In the genomic region with DNA sequence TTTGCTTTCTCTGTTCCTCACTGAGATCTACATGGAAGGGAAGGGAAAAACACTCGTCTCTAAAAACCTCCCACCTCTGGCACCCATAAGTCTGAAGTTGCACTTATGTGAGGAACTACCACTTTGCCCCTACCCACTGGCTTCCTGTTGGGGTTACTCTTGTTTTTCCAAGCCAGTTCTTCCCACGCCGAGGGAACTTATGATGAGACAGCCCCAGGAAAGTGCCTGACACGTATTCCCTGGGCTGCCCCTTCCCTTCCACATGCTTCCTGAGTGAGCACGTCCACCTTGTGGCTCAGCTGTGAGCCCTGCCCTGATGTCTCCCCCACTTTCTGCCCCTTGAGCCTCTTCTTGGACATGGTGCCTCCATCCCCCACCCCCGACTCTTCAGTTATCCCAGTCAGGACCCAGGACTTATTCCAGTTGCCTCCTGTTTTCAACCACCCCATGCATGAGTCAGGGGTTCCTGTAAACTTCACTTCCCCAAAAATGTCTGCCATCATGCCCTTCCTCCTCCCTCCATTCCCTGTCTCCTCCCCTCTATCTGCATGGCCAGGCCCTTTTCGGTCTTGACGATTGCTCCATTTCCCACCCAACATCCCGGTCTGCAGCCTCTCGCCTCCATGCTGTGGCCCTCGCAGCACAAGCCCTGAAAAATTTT, we compare ENCODE assay signal across 1 cellular context.
TF ChIP-seq lines count a peak whose summit lies in the region.

No MANE protein-coding gene starts in this region.

TF ChIP-seq in K562, 482 proteins besides CTCF, POLR2A, EP300 and RAD21 (continued from another document and continues in another):
- TF ChIP-seq, protein P1, sequence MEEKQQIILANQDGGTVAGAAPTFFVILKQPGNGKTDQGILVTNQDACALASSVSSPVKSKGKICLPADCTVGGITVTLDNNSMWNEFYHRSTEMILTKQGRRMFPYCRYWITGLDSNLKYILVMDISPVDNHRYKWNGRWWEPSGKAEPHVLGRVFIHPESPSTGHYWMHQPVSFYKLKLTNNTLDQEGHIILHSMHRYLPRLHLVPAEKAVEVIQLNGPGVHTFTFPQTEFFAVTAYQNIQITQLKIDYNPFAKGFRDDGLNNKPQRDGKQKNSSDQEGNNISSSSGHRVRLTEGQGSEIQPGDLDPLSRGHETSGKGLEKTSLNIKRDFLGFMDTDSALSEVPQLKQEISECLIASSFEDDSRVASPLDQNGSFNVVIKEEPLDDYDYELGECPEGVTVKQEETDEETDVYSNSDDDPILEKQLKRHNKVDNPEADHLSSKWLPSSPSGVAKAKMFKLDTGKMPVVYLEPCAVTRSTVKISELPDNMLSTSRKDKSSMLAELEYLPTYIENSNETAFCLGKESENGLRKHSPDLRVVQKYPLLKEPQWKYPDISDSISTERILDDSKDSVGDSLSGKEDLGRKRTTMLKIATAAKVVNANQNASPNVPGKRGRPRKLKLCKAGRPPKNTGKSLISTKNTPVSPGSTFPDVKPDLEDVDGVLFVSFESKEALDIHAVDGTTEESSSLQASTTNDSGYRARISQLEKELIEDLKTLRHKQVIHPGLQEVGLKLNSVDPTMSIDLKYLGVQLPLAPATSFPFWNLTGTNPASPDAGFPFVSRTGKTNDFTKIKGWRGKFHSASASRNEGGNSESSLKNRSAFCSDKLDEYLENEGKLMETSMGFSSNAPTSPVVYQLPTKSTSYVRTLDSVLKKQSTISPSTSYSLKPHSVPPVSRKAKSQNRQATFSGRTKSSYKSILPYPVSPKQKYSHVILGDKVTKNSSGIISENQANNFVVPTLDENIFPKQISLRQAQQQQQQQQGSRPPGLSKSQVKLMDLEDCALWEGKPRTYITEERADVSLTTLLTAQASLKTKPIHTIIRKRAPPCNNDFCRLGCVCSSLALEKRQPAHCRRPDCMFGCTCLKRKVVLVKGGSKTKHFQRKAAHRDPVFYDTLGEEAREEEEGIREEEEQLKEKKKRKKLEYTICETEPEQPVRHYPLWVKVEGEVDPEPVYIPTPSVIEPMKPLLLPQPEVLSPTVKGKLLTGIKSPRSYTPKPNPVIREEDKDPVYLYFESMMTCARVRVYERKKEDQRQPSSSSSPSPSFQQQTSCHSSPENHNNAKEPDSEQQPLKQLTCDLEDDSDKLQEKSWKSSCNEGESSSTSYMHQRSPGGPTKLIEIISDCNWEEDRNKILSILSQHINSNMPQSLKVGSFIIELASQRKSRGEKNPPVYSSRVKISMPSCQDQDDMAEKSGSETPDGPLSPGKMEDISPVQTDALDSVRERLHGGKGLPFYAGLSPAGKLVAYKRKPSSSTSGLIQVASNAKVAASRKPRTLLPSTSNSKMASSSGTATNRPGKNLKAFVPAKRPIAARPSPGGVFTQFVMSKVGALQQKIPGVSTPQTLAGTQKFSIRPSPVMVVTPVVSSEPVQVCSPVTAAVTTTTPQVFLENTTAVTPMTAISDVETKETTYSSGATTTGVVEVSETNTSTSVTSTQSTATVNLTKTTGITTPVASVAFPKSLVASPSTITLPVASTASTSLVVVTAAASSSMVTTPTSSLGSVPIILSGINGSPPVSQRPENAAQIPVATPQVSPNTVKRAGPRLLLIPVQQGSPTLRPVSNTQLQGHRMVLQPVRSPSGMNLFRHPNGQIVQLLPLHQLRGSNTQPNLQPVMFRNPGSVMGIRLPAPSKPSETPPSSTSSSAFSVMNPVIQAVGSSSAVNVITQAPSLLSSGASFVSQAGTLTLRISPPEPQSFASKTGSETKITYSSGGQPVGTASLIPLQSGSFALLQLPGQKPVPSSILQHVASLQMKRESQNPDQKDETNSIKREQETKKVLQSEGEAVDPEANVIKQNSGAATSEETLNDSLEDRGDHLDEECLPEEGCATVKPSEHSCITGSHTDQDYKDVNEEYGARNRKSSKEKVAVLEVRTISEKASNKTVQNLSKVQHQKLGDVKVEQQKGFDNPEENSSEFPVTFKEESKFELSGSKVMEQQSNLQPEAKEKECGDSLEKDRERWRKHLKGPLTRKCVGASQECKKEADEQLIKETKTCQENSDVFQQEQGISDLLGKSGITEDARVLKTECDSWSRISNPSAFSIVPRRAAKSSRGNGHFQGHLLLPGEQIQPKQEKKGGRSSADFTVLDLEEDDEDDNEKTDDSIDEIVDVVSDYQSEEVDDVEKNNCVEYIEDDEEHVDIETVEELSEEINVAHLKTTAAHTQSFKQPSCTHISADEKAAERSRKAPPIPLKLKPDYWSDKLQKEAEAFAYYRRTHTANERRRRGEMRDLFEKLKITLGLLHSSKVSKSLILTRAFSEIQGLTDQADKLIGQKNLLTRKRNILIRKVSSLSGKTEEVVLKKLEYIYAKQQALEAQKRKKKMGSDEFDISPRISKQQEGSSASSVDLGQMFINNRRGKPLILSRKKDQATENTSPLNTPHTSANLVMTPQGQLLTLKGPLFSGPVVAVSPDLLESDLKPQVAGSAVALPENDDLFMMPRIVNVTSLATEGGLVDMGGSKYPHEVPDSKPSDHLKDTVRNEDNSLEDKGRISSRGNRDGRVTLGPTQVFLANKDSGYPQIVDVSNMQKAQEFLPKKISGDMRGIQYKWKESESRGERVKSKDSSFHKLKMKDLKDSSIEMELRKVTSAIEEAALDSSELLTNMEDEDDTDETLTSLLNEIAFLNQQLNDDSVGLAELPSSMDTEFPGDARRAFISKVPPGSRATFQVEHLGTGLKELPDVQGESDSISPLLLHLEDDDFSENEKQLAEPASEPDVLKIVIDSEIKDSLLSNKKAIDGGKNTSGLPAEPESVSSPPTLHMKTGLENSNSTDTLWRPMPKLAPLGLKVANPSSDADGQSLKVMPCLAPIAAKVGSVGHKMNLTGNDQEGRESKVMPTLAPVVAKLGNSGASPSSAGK (IDR thresholded peaks at IDR 0.05) = 0 out of 2 replicates have a peak, but pooled peaks have one; percentile 13
- TF ChIP-seq ZNF644 (tag; IDR thresholded peaks at IDR 0.05; ENCODE audit: low read depth) = peak; percentile 56; the same call in 1 of the 2 replicates
- TF ChIP-seq, protein P2, sequence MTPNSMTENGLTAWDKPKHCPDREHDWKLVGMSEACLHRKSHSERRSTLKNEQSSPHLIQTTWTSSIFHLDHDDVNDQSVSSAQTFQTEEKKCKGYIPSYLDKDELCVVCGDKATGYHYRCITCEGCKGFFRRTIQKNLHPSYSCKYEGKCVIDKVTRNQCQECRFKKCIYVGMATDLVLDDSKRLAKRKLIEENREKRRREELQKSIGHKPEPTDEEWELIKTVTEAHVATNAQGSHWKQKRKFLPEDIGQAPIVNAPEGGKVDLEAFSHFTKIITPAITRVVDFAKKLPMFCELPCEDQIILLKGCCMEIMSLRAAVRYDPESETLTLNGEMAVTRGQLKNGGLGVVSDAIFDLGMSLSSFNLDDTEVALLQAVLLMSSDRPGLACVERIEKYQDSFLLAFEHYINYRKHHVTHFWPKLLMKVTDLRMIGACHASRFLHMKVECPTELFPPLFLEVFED (CRISPR knock-in tag; conservative IDR thresholded peaks at IDR 0.05) = peak; percentile 94
- TF ChIP-seq BACH1 (tag; IDR thresholded peaks at IDR 0.05) = no peak
- no peak for TF ChIP-seq NELFE (IDR thresholded peaks at IDR 0.05; ENCODE audit: insufficient read depth, insufficient read length)
- no peak for TF ChIP-seq ZFP1 (CRISPR knock-in tag; IDR thresholded peaks at IDR 0.05)
- TF ChIP-seq, protein P3, sequence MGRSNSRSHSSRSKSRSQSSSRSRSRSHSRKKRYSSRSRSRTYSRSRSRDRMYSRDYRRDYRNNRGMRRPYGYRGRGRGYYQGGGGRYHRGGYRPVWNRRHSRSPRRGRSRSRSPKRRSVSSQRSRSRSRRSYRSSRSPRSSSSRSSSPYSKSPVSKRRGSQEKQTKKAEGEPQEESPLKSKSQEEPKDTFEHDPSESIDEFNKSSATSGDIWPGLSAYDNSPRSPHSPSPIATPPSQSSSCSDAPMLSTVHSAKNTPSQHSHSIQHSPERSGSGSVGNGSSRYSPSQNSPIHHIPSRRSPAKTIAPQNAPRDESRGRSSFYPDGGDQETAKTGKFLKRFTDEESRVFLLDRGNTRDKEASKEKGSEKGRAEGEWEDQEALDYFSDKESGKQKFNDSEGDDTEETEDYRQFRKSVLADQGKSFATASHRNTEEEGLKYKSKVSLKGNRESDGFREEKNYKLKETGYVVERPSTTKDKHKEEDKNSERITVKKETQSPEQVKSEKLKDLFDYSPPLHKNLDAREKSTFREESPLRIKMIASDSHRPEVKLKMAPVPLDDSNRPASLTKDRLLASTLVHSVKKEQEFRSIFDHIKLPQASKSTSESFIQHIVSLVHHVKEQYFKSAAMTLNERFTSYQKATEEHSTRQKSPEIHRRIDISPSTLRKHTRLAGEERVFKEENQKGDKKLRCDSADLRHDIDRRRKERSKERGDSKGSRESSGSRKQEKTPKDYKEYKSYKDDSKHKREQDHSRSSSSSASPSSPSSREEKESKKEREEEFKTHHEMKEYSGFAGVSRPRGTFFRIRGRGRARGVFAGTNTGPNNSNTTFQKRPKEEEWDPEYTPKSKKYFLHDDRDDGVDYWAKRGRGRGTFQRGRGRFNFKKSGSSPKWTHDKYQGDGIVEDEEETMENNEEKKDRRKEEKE (IDR thresholded peaks at IDR 0.05; ENCODE audit: borderline replicate concordance in 1 of 2, control insufficient read depth in 1 of 2, low read depth in 2 of 2, low read length in 1 of 2) = peak in 1 of 2 experiments; percentile 71; a peak in 1 of 4 replicates
- peak; percentile 38; the same call in 1 of the 2 replicates for TF ChIP-seq SMAD4 (CRISPR knock-in tag; conservative IDR thresholded peaks at IDR 0.05)
- 0 out of 2 replicates have a peak, but pooled peaks have one; percentile 52 for TF ChIP-seq NFRKB (IDR thresholded peaks at IDR 0.05; ENCODE audit: low read depth)
- TF ChIP-seq XRCC5 (IDR thresholded peaks at IDR 0.05; ENCODE audit: low read depth, low read length) = no peak
- peak; percentile 90 for TF ChIP-seq PML (IDR thresholded peaks at IDR 0.05; ENCODE audit: low read length)
- TF ChIP-seq ZNF431 (CRISPR knock-in tag; IDR thresholded peaks at IDR 0.05) = no peak
- TF ChIP-seq ZNF408 (CRISPR knock-in tag; IDR thresholded peaks at IDR 0.05; ENCODE audit: low read depth) = no peak
- TF ChIP-seq POLR2AphosphoS5 (IDR thresholded peaks at IDR 0.05; ENCODE audit: control insufficient read depth, insufficient read depth, low read depth, low read length) = peak; percentile 66
- TF ChIP-seq SP1 (CRISPR knock-in tag; IDR thresholded peaks at IDR 0.05) = no peak
- no peak for TF ChIP-seq DMBX1 (CRISPR knock-in tag; IDR thresholded peaks at IDR 0.05; ENCODE audit: borderline replicate concordance)
- peak in 1 of 2 experiments; percentile 86; a peak in 2 of 4 replicates for TF ChIP-seq KDM4B (IDR thresholded peaks at IDR 0.05; ENCODE audit: borderline replicate concordance in 2 of 2, low read depth in 1 of 2)
- TF ChIP-seq, protein P4, sequence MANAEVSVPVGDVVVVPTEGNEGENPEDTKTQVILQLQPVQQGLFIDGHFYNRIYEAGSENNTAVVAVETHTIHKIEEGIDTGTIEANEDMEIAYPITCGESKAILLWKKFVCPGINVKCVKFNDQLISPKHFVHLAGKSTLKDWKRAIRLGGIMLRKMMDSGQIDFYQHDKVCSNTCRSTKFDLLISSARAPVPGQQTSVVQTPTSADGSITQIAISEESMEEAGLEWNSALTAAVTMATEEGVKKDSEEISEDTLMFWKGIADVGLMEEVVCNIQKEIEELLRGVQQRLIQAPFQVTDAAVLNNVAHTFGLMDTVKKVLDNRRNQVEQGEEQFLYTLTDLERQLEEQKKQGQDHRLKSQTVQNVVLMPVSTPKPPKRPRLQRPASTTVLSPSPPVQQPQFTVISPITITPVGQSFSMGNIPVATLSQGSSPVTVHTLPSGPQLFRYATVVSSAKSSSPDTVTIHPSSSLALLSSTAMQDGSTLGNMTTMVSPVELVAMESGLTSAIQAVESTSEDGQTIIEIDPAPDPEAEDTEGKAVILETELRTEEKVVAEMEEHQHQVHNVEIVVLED (CRISPR knock-in tag; IDR thresholded peaks at IDR 0.05) = no peak
- TF ChIP-seq POLR3G (IDR thresholded peaks at IDR 0.05; ENCODE audit: extremely low read depth, insufficient read length, insufficient replicate concordance) = no peak
- TF ChIP-seq, protein P5, sequence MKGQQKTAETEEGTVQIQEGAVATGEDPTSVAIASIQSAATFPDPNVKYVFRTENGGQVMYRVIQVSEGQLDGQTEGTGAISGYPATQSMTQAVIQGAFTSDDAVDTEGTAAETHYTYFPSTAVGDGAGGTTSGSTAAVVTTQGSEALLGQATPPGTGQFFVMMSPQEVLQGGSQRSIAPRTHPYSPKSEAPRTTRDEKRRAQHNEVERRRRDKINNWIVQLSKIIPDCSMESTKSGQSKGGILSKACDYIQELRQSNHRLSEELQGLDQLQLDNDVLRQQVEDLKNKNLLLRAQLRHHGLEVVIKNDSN (CRISPR knock-in tag; IDR thresholded peaks at IDR 0.05) = no peak
- no peak for TF ChIP-seq MYC (IDR thresholded peaks at IDR 0.05; ENCODE audit: low read depth, low read length)
- TF ChIP-seq MYC (CRISPR knock-in tag; IDR thresholded peaks at IDR 0.05; ENCODE audit: borderline replicate concordance, low read depth) = no peak
- TF ChIP-seq NR4A1 (CRISPR knock-in tag; IDR thresholded peaks at IDR 0.05) = no peak
- TF ChIP-seq NR4A1 (tag; IDR thresholded peaks at IDR 0.05) = peak; percentile 68; the same call in 1 of the 2 replicates
- TF ChIP-seq, protein P6, sequence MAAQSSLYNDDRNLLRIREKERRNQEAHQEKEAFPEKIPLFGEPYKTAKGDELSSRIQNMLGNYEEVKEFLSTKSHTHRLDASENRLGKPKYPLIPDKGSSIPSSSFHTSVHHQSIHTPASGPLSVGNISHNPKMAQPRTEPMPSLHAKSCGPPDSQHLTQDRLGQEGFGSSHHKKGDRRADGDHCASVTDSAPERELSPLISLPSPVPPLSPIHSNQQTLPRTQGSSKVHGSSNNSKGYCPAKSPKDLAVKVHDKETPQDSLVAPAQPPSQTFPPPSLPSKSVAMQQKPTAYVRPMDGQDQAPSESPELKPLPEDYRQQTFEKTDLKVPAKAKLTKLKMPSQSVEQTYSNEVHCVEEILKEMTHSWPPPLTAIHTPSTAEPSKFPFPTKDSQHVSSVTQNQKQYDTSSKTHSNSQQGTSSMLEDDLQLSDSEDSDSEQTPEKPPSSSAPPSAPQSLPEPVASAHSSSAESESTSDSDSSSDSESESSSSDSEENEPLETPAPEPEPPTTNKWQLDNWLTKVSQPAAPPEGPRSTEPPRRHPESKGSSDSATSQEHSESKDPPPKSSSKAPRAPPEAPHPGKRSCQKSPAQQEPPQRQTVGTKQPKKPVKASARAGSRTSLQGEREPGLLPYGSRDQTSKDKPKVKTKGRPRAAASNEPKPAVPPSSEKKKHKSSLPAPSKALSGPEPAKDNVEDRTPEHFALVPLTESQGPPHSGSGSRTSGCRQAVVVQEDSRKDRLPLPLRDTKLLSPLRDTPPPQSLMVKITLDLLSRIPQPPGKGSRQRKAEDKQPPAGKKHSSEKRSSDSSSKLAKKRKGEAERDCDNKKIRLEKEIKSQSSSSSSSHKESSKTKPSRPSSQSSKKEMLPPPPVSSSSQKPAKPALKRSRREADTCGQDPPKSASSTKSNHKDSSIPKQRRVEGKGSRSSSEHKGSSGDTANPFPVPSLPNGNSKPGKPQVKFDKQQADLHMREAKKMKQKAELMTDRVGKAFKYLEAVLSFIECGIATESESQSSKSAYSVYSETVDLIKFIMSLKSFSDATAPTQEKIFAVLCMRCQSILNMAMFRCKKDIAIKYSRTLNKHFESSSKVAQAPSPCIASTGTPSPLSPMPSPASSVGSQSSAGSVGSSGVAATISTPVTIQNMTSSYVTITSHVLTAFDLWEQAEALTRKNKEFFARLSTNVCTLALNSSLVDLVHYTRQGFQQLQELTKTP (IDR thresholded peaks at IDR 0.05; ENCODE audit: low read depth in 1 of 2, partially characterized antibody in 2 of 2) = no peak
- peak; percentile 83 for TF ChIP-seq KDM5B (IDR thresholded peaks at IDR 0.05; ENCODE audit: insufficient replicate concordance, low read depth, low read length)
- peak; percentile 38 for TF ChIP-seq C11orf30 (IDR thresholded peaks at IDR 0.05; ENCODE audit: low read depth)
- no peak for TF ChIP-seq ARNT (IDR thresholded peaks at IDR 0.05)
- 0 out of 2 replicates have a peak, but pooled peaks have one; percentile 13 for TF ChIP-seq MAFK (IDR thresholded peaks at IDR 0.05; ENCODE audit: low read length)
- TF ChIP-seq TFAM (CRISPR knock-in tag; conservative IDR thresholded peaks at IDR 0.05) = no peak
- TF ChIP-seq NUFIP1 (IDR thresholded peaks at IDR 0.05; ENCODE audit: partially characterized antibody) = no peak
- TF ChIP-seq TAF1 (IDR thresholded peaks at IDR 0.05; ENCODE audit: control insufficient read depth, extremely low read depth, insufficient read depth, low read length, severe bottlenecking) = no peak
- peak; percentile 56; the same call in 1 of the 2 replicates for TF ChIP-seq RBFOX2 (IDR thresholded peaks at IDR 0.05; ENCODE audit: low read depth, low read length)
